ENCODE assay signal across 8 cellular contexts in the genomic region with DNA sequence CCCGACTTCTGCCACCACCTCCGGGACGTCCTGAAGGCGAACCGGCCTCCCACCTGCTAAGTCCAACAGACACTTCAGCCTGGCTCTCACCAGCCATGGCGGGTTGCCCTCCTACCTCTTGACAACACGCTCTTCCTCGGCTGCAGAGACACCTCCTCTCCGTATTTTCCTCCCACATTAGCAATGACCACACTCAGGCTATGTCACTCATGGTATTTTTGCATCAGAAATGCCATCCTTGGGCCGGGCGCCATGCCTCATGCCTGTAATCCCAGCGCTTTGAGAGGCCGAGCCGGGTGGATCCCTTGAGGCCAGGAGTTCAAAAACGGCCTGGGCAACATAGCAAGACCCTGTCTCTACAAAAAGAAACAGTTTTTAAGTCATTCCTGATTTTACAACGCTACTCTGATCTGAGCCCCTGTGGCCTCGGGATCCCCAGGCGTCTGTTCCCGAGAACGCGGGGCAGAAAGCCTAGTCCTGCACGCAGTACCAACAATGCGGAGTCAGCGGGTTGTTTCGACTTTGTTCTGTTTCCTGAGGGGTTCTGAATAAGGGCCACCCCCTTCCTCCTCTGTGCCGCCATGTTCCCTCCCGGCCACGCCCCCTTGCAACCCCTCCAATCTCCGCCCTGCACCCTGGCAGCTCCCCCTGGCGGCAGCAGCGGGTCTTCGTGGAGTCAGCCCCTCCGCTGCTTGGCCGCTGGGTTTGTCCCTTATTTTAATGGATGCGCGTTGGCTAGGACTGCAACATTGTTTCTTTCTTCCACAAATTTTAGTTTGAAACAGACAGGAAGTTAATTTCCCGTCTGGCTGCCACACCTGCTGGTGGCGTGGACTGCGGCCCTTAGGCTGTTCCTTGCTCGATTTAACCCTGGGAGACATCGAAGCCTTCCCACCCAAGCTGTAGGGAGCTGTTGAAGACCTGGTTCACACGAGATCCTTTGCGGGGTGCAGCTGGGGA. TPM values are rescaled to one million over a fixed set of nuclear protein-coding genes. Genes with fewer than 3 reads are reported as not detected.
DNase-seq lines count a peak whose midpoint lies in the region; ATAC-seq and TF ChIP-seq lines count a peak whose summit lies in the region.

No MANE protein-coding gene starts in this region.

- H3K9ac ChIP-seq in OCI-LY3 (ENCODE audit: low read length) (peak overlapping the region; percentile 82), fibroblast of lung (ENCODE audit: insufficient read depth, low read length) (no peak overlapping the region)

- ATAC-seq in HG02884 (IDR thresholded peaks at IDR 0.05; ENCODE audit: unreplicated experiment) (peak; percentile 72), HG03520 (IDR thresholded peaks at IDR 0.05; ENCODE audit: unreplicated experiment) (no peak)

- H3K4me1 ChIP-seq in OCI-LY3 (ENCODE audit: low read length) (peaks cover 6% of the 10 kb centered on the region; the same call in 1 of the 2 replicates), fibroblast of lung (ENCODE audit: control insufficient read depth, extremely low read depth, insufficient read depth, low read length) (no peaks in the 10 kb centered on the region), stomach (peaks cover 0 to 18% (median 10%) of the 10 kb centered on the region in 4 donors)

- no peaks in the 10 kb centered on the region for H3K27me3 ChIP-seq in OCI-LY3 (ENCODE audit: low read depth, low read length)
- H3K27me3 ChIP-seq in fibroblast of lung (ENCODE audit: control insufficient read depth, insufficient read depth, low read length): no peaks in the 10 kb centered on the region
- no peaks in the 10 kb centered on the region for H3K27me3 ChIP-seq in stomach

- H3K4me2 ChIP-seq in OCI-LY3 (ENCODE audit: low read length): peak overlapping the region; percentile 71
- no peak overlapping the region for H3K4me2 ChIP-seq in fibroblast of lung (ENCODE audit: extremely low read depth, insufficient read depth, low read length)

- no peaks in the 10 kb centered on the region for H3K9me3 ChIP-seq in OCI-LY3 (ENCODE audit: insufficient read depth, low read length)
- no peaks in the 10 kb centered on the region for H3K9me3 ChIP-seq in fibroblast of lung (ENCODE audit: control insufficient read depth, insufficient read depth, low read depth, low read length)
- no peaks in the 10 kb centered on the region for H3K9me3 ChIP-seq in stomach

- no peaks in the 10 kb centered on the region for H3K9me3 Mint-ChIP-seq in activated T-cell treated with anti-CD3 and anti-CD28 coated beads, Interleukin-2, amount 50 U/mL, for 24 hours
- H3K9me3 Mint-ChIP-seq in neural crest cell: no peaks in the 10 kb centered on the region

- H3K4me1 Mint-ChIP-seq in activated T-cell treated with anti-CD3 and anti-CD28 coated beads, Interleukin-2, amount 50 U/mL, for 24 hours (ENCODE audit: low read depth): peaks cover 12% of the 10 kb centered on the region
- H3K4me1 Mint-ChIP-seq in neural crest cell: no peaks in the 10 kb centered on the region

- no peaks in the 10 kb centered on the region for H3K27me3 Mint-ChIP-seq in activated T-cell treated with anti-CD3 and anti-CD28 coated beads, Interleukin-2, amount 50 U/mL, for 24 hours
- no peaks in the 10 kb centered on the region for H3K27me3 Mint-ChIP-seq in neural crest cell (ENCODE audit: low read depth)

- peak overlapping the region; percentile 81 for H3K4me3 Mint-ChIP-seq in activated T-cell treated with anti-CD3 and anti-CD28 coated beads, Interleukin-2, amount 50 U/mL, for 24 hours
- H3K4me3 Mint-ChIP-seq in neural crest cell: no peak overlapping the region

- H2AFZ ChIP-seq in OCI-LY3 (ENCODE audit: low read depth, low read length): peak overlapping the region; percentile 67
- peak overlapping the region; percentile 39 for H2AFZ ChIP-seq in fibroblast of lung (ENCODE audit: low read length)

- H4K20me1 ChIP-seq in OCI-LY3 (ENCODE audit: insufficient read depth, low read length) (no peaks in the 10 kb centered on the region), fibroblast of lung (ENCODE audit: control insufficient read depth, extremely low read depth, insufficient read depth, low read length) (no peaks in the 10 kb centered on the region)

- intact Hi-C loops in stomach (cut with DNase I; ENCODE audit: low total_unique reads): no loop called here

- no peak for TF ChIP-seq POLR2A in stomach (IDR thresholded peaks at IDR 0.05)

- H3K27ac ChIP-seq in OCI-LY3 (ENCODE audit: low read length): peak overlapping the region; percentile 35
- H3K27ac ChIP-seq in fibroblast of lung (ENCODE audit: insufficient read depth, low read length): no peak overlapping the region
- peak overlapping the region in 4 of 5 donors; percentile 27 to 67 (median 52) for H3K27ac ChIP-seq in stomach

- TF ChIP-seq CTCF in GM12872 (IDR thresholded peaks at IDR 0.05; ENCODE audit: insufficient read depth, low read depth, low read length) (peak; percentile 82), OCI-LY3 (IDR thresholded peaks at IDR 0.05; ENCODE audit: low read depth, low read length) (peak; percentile 77), fibroblast of lung (conservative IDR thresholded peaks at IDR 0.05 in 1 of 2, IDR thresholded peaks at IDR 0.05 in 1 of 2; ENCODE audit: low read depth in 1 of 2, low read length in 2 of 2) (peak; percentile 61 to 63), neural crest cell (conservative IDR thresholded peaks at IDR 0.05) (peak; percentile 58), stomach (IDR thresholded peaks at IDR 0.05) (peak in 5 of 7 experiments; percentile 56 to 83 (median 80))

- peaks cover 2% of the 10 kb centered on the region for H3K36me3 Mint-ChIP-seq in activated T-cell treated with anti-CD3 and anti-CD28 coated beads, Interleukin-2, amount 50 U/mL, for 24 hours (ENCODE audit: low read depth)
- no peaks in the 10 kb centered on the region for H3K36me3 Mint-ChIP-seq in neural crest cell (ENCODE audit: low read depth)

- H3K27ac Mint-ChIP-seq in activated T-cell treated with anti-CD3 and anti-CD28 coated beads, Interleukin-2, amount 50 U/mL, for 24 hours: peak overlapping the region; percentile 92
- no peak overlapping the region for H3K27ac Mint-ChIP-seq in neural crest cell (ENCODE audit: unreplicated experiment)

- peak overlapping the region; percentile 89 for H3K4me3 ChIP-seq in OCI-LY3 (ENCODE audit: low read length)
- H3K4me3 ChIP-seq in fibroblast of lung (replicated peaks in 1 of 4; ENCODE audit: control extremely low read depth in 1 of 4, insufficient read depth in 1 of 4, low read depth in 3 of 4, low read length in 4 of 4): peak overlapping the region in 2 of 4 experiments; percentile 47 to 53
- H3K4me3 ChIP-seq in stomach: peak overlapping the region; percentile 43 to 51 (median 48)

- no peak for TF ChIP-seq EP300 in stomach (IDR thresholded peaks at IDR 0.05)

- WGBS in stomach, 5 donors: 43 to 52% (median 50%) methylated on average over 42 to 43 of the region's 43 CpGs

- H3K79me2 ChIP-seq in OCI-LY3 (ENCODE audit: low read length) (no peaks in the 10 kb centered on the region), fibroblast of lung (ENCODE audit: control insufficient read depth, insufficient read depth, low read length) (no peaks in the 10 kb centered on the region)

- peak; percentile 97 for DNase-seq in activated T-cell treated with anti-CD3 and anti-CD28 coated beads, Interleukin-2, amount 50 U/mL, for 24 hours
- DNase-seq in fibroblast of lung (ENCODE audit: low read depth in 2 of 2): peak; percentile 43 to 48
- DNase-seq in neural crest cell (ENCODE audit: low read depth, low spot score): peak; percentile 46
- DNase-seq in stomach: peak; percentile 84

- H3K36me3 ChIP-seq in OCI-LY3 (replicated peaks; ENCODE audit: low read depth, low read length) (no peaks in the 10 kb centered on the region), fibroblast of lung (ENCODE audit: control insufficient read depth, insufficient read depth, low read length) (no peaks in the 10 kb centered on the region), stomach (peaks cover 1 to 15% (median 5%) of the 10 kb centered on the region in 4 donors)

RNA-seq across cellular contexts. Expression of a gene that starts 9.7 kb away (rescaled TPM):
- total RNA-seq in fibroblast of lung (18.7 and 20.5 TPM in 2 replicates), neural crest cell (13.6 and 14.5 TPM in 2 replicates), stomach (10 to 100 TPM in 4 of 5 donors, under 1 TPM in 1; 0.89 to 44.9 (median 20.2) TPM)
- polyA plus RNA-seq in fibroblast of lung (22.0 and 35.1 TPM in 2 replicates), stomach (10 to 100 TPM; 37.4 to 93.6 (median 53.1) TPM)
- polyA plus RNA-seq in fibroblast of lung (2012): 18.8 and 27.3 TPM in 2 replicates
- polyA minus RNA-seq in fibroblast of lung (ENCODE audit: low replicate concordance): 4.3 and 16.2 TPM in 2 replicates

Comparison
In these comparisons a context has a peak if more than half of its experiments do, and no peak if none do; other contexts are left out.
1. DNase-seq: peak in every context shown above with its lines; median percentile 97 in activated T-cell treated with anti-CD3 and anti-CD28 coated beads, Interleukin-2, amount 50 U/mL, for 24 hours; 84 in stomach; 46 in neural crest cell; 46 in fibroblast of lung.